Comparison of ENCODE assay signal across 9 cellular contexts in the genomic region with DNA sequence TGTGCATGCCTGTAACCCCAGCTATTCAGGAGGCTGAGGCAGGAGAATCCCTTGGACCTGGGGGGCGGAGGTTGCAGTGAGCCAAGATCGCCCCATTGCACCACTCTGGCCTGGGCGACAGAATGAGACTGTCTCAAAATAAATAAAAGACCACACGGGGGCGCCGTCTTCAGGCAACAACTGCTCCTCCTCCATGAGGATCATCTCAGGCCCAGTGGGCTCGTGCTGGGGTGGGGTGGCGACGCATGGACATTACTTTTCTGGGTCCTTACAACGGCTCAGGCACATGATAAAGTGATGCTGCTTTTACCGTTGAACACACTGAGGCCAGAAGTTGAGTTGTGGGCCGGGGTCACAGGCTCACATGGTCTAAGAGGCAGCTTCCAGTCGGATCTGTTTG. TPM values are rescaled to one million over a fixed set of nuclear protein-coding genes. Genes with fewer than 3 reads are reported as not detected.
DNase-seq lines count a peak whose midpoint lies in the region; ATAC-seq and TF ChIP-seq lines count a peak whose summit lies in the region.
"Had no signal": no experiment of that assay in that cellular context is flagged by ENCODE, and none has a peak within 500 bp of the region (broad histone marks: within the 10 kb centered on the region; RNA-seq: fewer than 3 reads in every experiment).

No MANE protein-coding gene starts in this region.

- in situ Hi-C loops in transverse colon (cut with MboI; ENCODE audit: low pct_ligation_motif_present in 1 of 4, low pct_unique_long_range_greater_than_20kb in 1 of 4, low sequenced_read_pairs in 3 of 4) = no loop called here

- H3K27ac ChIP-seq in iPS DF 6.9 (ENCODE audit: low read length) (no peak overlapping the region), transverse colon (no peak overlapping the region)

- H3K27me3 ChIP-seq in iPS DF 6.9 (ENCODE audit: control insufficient read depth, insufficient read depth, low read length) = no peaks in the 10 kb centered on the region
- peaks cover 6% of the 10 kb centered on the region for H3K27me3 ChIP-seq in transverse colon

- TF ChIP-seq POLR2A in transverse colon (IDR thresholded peaks at IDR 0.05) = no peak

- H3K27me3 Mint-ChIP-seq in activated T-cell treated with anti-CD3 and anti-CD28 coated beads, Interleukin-2, amount 50 U/mL, for 24 hours = peaks cover 26% of the 10 kb centered on the region
- peaks cover 26% of the 10 kb centered on the region for H3K27me3 Mint-ChIP-seq in activated T-cell treated with anti-CD3 and anti-CD28 coated beads, Interleukin-2, amount 50 U/mL, for 72 hours (ENCODE audit: low read depth)

- H3K4me3 ChIP-seq in iPS DF 6.9 (ENCODE audit: low read length) (no peak overlapping the region), transverse colon (no peak overlapping the region)

- peaks cover 1% of the 10 kb centered on the region for H3K4me1 ChIP-seq in iPS DF 6.9 (ENCODE audit: control insufficient read depth, insufficient read depth, low read length)
- H3K4me1 ChIP-seq in transverse colon = no peaks in the 10 kb centered on the region

- no CpG with 5 or more reads among the region's 13 CpGs for WGBS in iPS DF 6.9 (ENCODE audit: insufficient coverage, insufficient read length)
- 46 to 51% methylated on average over 4 to 13 of the region's 13 CpGs for WGBS in transverse colon (ENCODE audit: low coverage in 1 of 2), 2 donors

- no peaks in the 10 kb centered on the region for H3K36me3 Mint-ChIP-seq in activated T-cell treated with anti-CD3 and anti-CD28 coated beads, Interleukin-2, amount 50 U/mL, for 24 hours (ENCODE audit: low read depth)
- no peaks in the 10 kb centered on the region for H3K36me3 Mint-ChIP-seq in activated T-cell treated with anti-CD3 and anti-CD28 coated beads, Interleukin-2, amount 50 U/mL, for 72 hours (ENCODE audit: insufficient read depth in 2 of 2)
- H3K36me3 Mint-ChIP-seq: activated naive CD4-positive, alpha-beta T cell treated with anti-CD3 and anti-CD28 coated beads, Interleukin-2, amount 50 U/mL, for 72 hours had no signal

- H3K36me3 ChIP-seq in iPS DF 6.9 (ENCODE audit: control insufficient read depth, insufficient read depth, low read length) (no peaks in the 10 kb centered on the region), transverse colon (no peaks in the 10 kb centered on the region)

- TF ChIP-seq EP300 in transverse colon (IDR thresholded peaks at IDR 0.05; ENCODE audit: low read depth) = no peak

- ATAC-seq in activated T-cell treated with anti-CD3 and anti-CD28 coated beads, Interleukin-2, amount 50 U/mL, for 72 hours (replicated peaks in 1 of 2) = peak; percentile 34 to 38
- no peak for ATAC-seq in HG03439 (IDR thresholded peaks at IDR 0.05; ENCODE audit: unreplicated experiment)

- H3K4me1 Mint-ChIP-seq in activated T-cell treated with anti-CD3 and anti-CD28 coated beads, Interleukin-2, amount 50 U/mL, for 24 hours (ENCODE audit: low read depth) = peaks cover 39% of the 10 kb centered on the region
- H3K4me1 Mint-ChIP-seq in activated T-cell treated with anti-CD3 and anti-CD28 coated beads, Interleukin-2, amount 50 U/mL, for 72 hours (ENCODE audit: low read depth) = peaks cover 38% of the 10 kb centered on the region

- no peak overlapping the region for H3K27ac Mint-ChIP-seq in activated T-cell treated with anti-CD3 and anti-CD28 coated beads, Interleukin-2, amount 50 U/mL, for 24 hours
- H3K27ac Mint-ChIP-seq in activated T-cell treated with anti-CD3 and anti-CD28 coated beads, Interleukin-2, amount 50 U/mL, for 72 hours = no peak overlapping the region

- no peak overlapping the region for H3K4me3 Mint-ChIP-seq in activated T-cell treated with anti-CD3 and anti-CD28 coated beads, Interleukin-2, amount 50 U/mL, for 24 hours
- H3K4me3 Mint-ChIP-seq in activated T-cell treated with anti-CD3 and anti-CD28 coated beads, Interleukin-2, amount 50 U/mL, for 72 hours = no peak overlapping the region

- no peaks in the 10 kb centered on the region for H3K9me3 ChIP-seq in iPS DF 6.9 (ENCODE audit: control insufficient read depth, insufficient read depth, low read length)
- no peaks in the 10 kb centered on the region for H3K9me3 ChIP-seq in transverse colon

- peak; percentile 16 for DNase-seq in activated T-cell treated with anti-CD3 and anti-CD28 coated beads for 24 hours (ENCODE audit: low read depth)
- no peak for DNase-seq in activated T-cell treated with anti-CD3 and anti-CD28 coated beads, Interleukin-2, amount 50 U/mL, for 24 hours
- DNase-seq in NCI-H1092 (lab: John Stamatoyannopoulos, UW) = peak; percentile 17
- DNase-seq in activated T-cell treated with anti-CD3 and anti-CD28 coated beads, Interleukin-2, amount 50 U/mL, for 72 hours = peak; percentile 59
- peak; percentile 63 for DNase-seq in iPS DF 6.9 (ENCODE audit: low read depth, low spot score)
- DNase-seq in transverse colon = peak; percentile 56
- DNase-seq in posterior vena cava (ENCODE audit: low spot score) = no peak

- H3K9me3 Mint-ChIP-seq in activated T-cell treated with anti-CD3 and anti-CD28 coated beads, Interleukin-2, amount 50 U/mL, for 24 hours = no peaks in the 10 kb centered on the region
- H3K9me3 Mint-ChIP-seq in activated T-cell treated with anti-CD3 and anti-CD28 coated beads, Interleukin-2, amount 50 U/mL, for 72 hours = no peaks in the 10 kb centered on the region
- H3K9me3 Mint-ChIP-seq: activated naive CD4-positive, alpha-beta T cell treated with anti-CD3 and anti-CD28 coated beads, Interleukin-2, amount 50 U/mL, for 72 hours had no signal

- intact Hi-C loops in transverse colon (cut with DNase I; ENCODE audit: low total_unique reads) = no loop called here
- intact Hi-C loops in posterior vena cava (cut with DNase I) = no loop called here

- TF ChIP-seq CTCF in transverse colon (IDR thresholded peaks at IDR 0.05) = peak in 4 of 5 experiments; percentile 45 to 67 (median 46)

RNA-seq across cellular contexts. Expression of a gene that starts 56.2 kb away (rescaled TPM):
- 10 to 100 TPM; 71.2 to 75.9 TPM for total RNA-seq in activated T-cell treated with anti-CD3 and anti-CD28 coated beads, Interleukin-2, amount 50 U/mL, for 72 hours
- total RNA-seq in transverse colon (100 to 1,000 TPM in 1 of 4 donors, 10 to 100 TPM in 3; 20.6 to 115 (median 38.5) TPM), posterior vena cava (10 to 100 TPM; 18.1 to 22.9 TPM)

RNA-seq across cellular contexts. Expression of a gene that starts 56.3 kb away (rescaled TPM):
- total RNA-seq in activated T-cell treated with anti-CD3 and anti-CD28 coated beads, Interleukin-2, amount 50 U/mL, for 72 hours = 10 to 100 TPM; 21.9 to 25.8 TPM
- 10 to 100 TPM in 3 of 4 donors, 1 to 10 TPM in 1; 7.8 to 49.0 (median 15.3) TPM for total RNA-seq in transverse colon
- total RNA-seq in posterior vena cava = 10 to 100 TPM in 1 of 2 donors, 1 to 10 TPM in 1; 9.9 to 12.5 TPM

Comparison
In these comparisons a context has a peak if more than half of its experiments do, and no peak if none do; other contexts are left out.
1. DNase-seq: peak in activated T-cell treated with anti-CD3 and anti-CD28 coated beads for 24 hours (single experiment), NCI-H1092 (single experiment), activated T-cell treated with anti-CD3 and anti-CD28 coated beads, Interleukin-2, amount 50 U/mL, for 72 hours (2 of 2), iPS DF 6.9 (single experiment) and transverse colon (single experiment); none in activated T-cell treated with anti-CD3 and anti-CD28 coated beads, Interleukin-2, amount 50 U/mL, for 24 hours (single experiment) and posterior vena cava (single experiment).